18 cellular contexts compared by ENCODE assay signal in the genomic region with DNA sequence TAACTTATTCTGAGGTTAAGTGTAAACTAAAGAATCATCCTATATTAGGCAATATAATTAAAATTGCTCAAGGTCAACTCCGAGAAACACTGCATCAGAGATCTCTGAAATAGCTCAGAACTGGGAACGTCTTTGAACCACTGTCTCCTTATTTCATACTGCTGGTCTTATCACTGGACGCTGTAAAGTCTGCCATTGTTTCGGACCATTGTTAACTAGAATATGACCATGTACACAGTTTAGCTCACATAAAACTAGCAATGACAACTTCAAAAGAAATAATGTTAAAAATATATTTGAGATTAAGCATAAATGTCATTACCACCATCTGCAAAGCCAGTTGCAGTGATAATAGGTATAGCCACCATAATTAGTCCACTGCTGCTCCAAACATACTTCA. TPM values are rescaled to one million over a fixed set of nuclear protein-coding genes. Genes with fewer than 3 reads are reported as not detected.
DNase-seq lines count a peak whose midpoint lies in the region; ATAC-seq and TF ChIP-seq lines count a peak whose summit lies in the region.
"Had no signal": no experiment of that assay in that cellular context is flagged by ENCODE, and none has a peak within 500 bp of the region (broad histone marks: within the 10 kb centered on the region; RNA-seq: fewer than 3 reads in every experiment).

No MANE protein-coding gene starts in this region.

- H3K4me1 ChIP-seq in naive thymus-derived CD4-positive, alpha-beta T cell (ENCODE audit: control insufficient read depth in 2 of 2, insufficient read depth in 2 of 2, low read length in 2 of 2): peaks cover 8 to 13% of the 10 kb centered on the region in 2 donors

- intact Hi-C loops in activated CD8-positive, alpha-beta T cell treated with anti-CD3 and anti-CD28 coated beads for 36 hours (cut with micrococcal nuclease): no loop called here
- intact Hi-C loops in naive thymus-derived CD4-positive, alpha-beta T cell (cut with micrococcal nuclease): loop anchor here (2.0 to 10.0 kb wide), 3 partner anchors 14 to 712 kb away; a partner anchor contains a TSS

- no peak for DNase-seq in activated T-cell treated with anti-CD3 and anti-CD28 coated beads, Interleukin-2, amount 50 U/mL, for 72 hours
- DNase-seq in activated T-cell treated with anti-CD3 and anti-CD28 coated beads, Interleukin-2, amount 50 U/mL, for 48 hours: no peak
- no peak for DNase-seq in GM06990 (ENCODE audit: extremely low read depth, insufficient read length)
- DNase-seq in activated CD8-positive, alpha-beta T cell treated with anti-CD3 and anti-CD28 coated beads for 36 hours: no peak
- DNase-seq in naive thymus-derived CD4-positive, alpha-beta T cell: no peak
- DNase-seq in SKM-1 treated with dmso at 0.1 percent for 144 hours (lab: John Stamatoyannopoulos, UW; ENCODE audit: unreplicated experiment): no peak
- DNase-seq in osteocyte (ENCODE audit: extremely low spot score, unreplicated experiment): no peak
- DNase-seq: activated effector memory CD4-positive, alpha-beta T cell treated with anti-CD3 and anti-CD28 coated beads, Interleukin-2, amount 50 U/mL, for 16 hours; Calu3; effector CD8-positive, alpha-beta T cell; NCI-H2029 treated with DMSO at 0.1 percent for 48 hours; NCI-H82; posterior cingulate gyrus; small intestine; stimulated activated naive CD4-positive, alpha-beta T cell treated with Interleukin-2 at 50 U/mL for 16 hours had no signal

- POLR2A ChIA-PET in activated CD8-positive, alpha-beta T cell treated with anti-CD3 and anti-CD28 coated beads for 36 hours (lab: Charles Lee): interaction anchor here (0.6 kb wide), 1 partner anchor 22 kb away, joined by 6 read pairs; no protein-coding TSS in a partner anchor
- POLR2A ChIA-PET in naive thymus-derived CD4-positive, alpha-beta T cell (lab: Charles Lee): interaction anchor here (0.6 to 2.6 kb wide), 7 partner anchors 11 to 324 kb away, joined by 3 to 22 read pairs (median 3); no protein-coding TSS in a partner anchor

- H3K9me3 Mint-ChIP-seq in activated T-cell treated with anti-CD3 and anti-CD28 coated beads, Interleukin-2, amount 50 U/mL, for 72 hours: no peaks in the 10 kb centered on the region
- H3K9me3 Mint-ChIP-seq in activated CD8-positive, alpha-beta T cell treated with anti-CD3 and anti-CD28 coated beads for 36 hours: peaks cover 2% of the 10 kb centered on the region
- no peaks in the 10 kb centered on the region for H3K9me3 Mint-ChIP-seq in naive thymus-derived CD4-positive, alpha-beta T cell
- no peaks in the 10 kb centered on the region for H3K9me3 Mint-ChIP-seq in osteocyte (ENCODE audit: unreplicated experiment)

- H3K4me1 Mint-ChIP-seq in activated T-cell treated with anti-CD3 and anti-CD28 coated beads, Interleukin-2, amount 50 U/mL, for 72 hours (ENCODE audit: low read depth): peaks cover 24% of the 10 kb centered on the region
- peaks cover 34% of the 10 kb centered on the region for H3K4me1 Mint-ChIP-seq in activated CD8-positive, alpha-beta T cell treated with anti-CD3 and anti-CD28 coated beads for 36 hours (ENCODE audit: low read depth)
- H3K4me1 Mint-ChIP-seq in naive thymus-derived CD4-positive, alpha-beta T cell: peaks cover 15 to 55% (median 37%) of the 10 kb centered on the region in 7 donors
- peaks cover 7% of the 10 kb centered on the region for H3K4me1 Mint-ChIP-seq in osteocyte (ENCODE audit: unreplicated experiment)

- no peaks in the 10 kb centered on the region for H3K27me3 Mint-ChIP-seq in activated T-cell treated with anti-CD3 and anti-CD28 coated beads, Interleukin-2, amount 50 U/mL, for 72 hours (ENCODE audit: low read depth)
- no peaks in the 10 kb centered on the region for H3K27me3 Mint-ChIP-seq in activated CD8-positive, alpha-beta T cell treated with anti-CD3 and anti-CD28 coated beads for 36 hours
- no peaks in the 10 kb centered on the region for H3K27me3 Mint-ChIP-seq in naive thymus-derived CD4-positive, alpha-beta T cell
- peaks cover 20% of the 10 kb centered on the region for H3K27me3 Mint-ChIP-seq in osteocyte (ENCODE audit: unreplicated experiment)

- CTCF ChIA-PET in activated CD8-positive, alpha-beta T cell treated with anti-CD3 and anti-CD28 coated beads for 36 hours (lab: Charles Lee): no interaction called here
- CTCF ChIA-PET in naive thymus-derived CD4-positive, alpha-beta T cell (lab: Charles Lee): interaction anchor here (1.0 to 1.4 kb wide), 2 partner anchors 21 to 81 kb away, joined by 3 to 4 read pairs; no protein-coding TSS in a partner anchor

- H3K4me3 ChIP-seq in GM06990 (replicated peaks; ENCODE audit: low read depth, low read length): peak overlapping the region; percentile 84
- peak overlapping the region; percentile 53 for H3K4me3 ChIP-seq in naive thymus-derived CD4-positive, alpha-beta T cell (ENCODE audit: low read length)

- H3K27ac ChIP-seq in naive thymus-derived CD4-positive, alpha-beta T cell (ENCODE audit: low read depth, low read length): peak overlapping the region; percentile 51

- ATAC-seq in activated T-cell treated with anti-CD3 and anti-CD28 coated beads, Interleukin-2, amount 50 U/mL, for 72 hours (replicated peaks in 1 of 2): no peak
- no peak for ATAC-seq in activated CD8-positive, alpha-beta T cell treated with anti-CD3 and anti-CD28 coated beads for 36 hours
- no peak for ATAC-seq in naive thymus-derived CD4-positive, alpha-beta T cell
- no peak for ATAC-seq in GM21723 (IDR thresholded peaks at IDR 0.05; ENCODE audit: unreplicated experiment)
- ATAC-seq: left lobe of liver had no signal

- H3K27ac Mint-ChIP-seq in activated T-cell treated with anti-CD3 and anti-CD28 coated beads, Interleukin-2, amount 50 U/mL, for 72 hours: peak overlapping the region; percentile 74
- peak overlapping the region; percentile 83 for H3K27ac Mint-ChIP-seq in activated CD8-positive, alpha-beta T cell treated with anti-CD3 and anti-CD28 coated beads for 36 hours
- peak overlapping the region in 8 of 9 donors; percentile 12 to 76 (median 58) for H3K27ac Mint-ChIP-seq in naive thymus-derived CD4-positive, alpha-beta T cell
- H3K27ac Mint-ChIP-seq in osteocyte (ENCODE audit: unreplicated experiment): no peak overlapping the region

- peak overlapping the region; percentile 78 to 92 for H3K4me3 Mint-ChIP-seq in activated T-cell treated with anti-CD3 and anti-CD28 coated beads, Interleukin-2, amount 50 U/mL, for 72 hours
- H3K4me3 Mint-ChIP-seq in activated CD8-positive, alpha-beta T cell treated with anti-CD3 and anti-CD28 coated beads for 36 hours: peak overlapping the region; percentile 75
- peak overlapping the region in 8 of 10 donors; percentile 70 to 91 (median 84) for H3K4me3 Mint-ChIP-seq in naive thymus-derived CD4-positive, alpha-beta T cell
- H3K4me3 Mint-ChIP-seq in osteocyte (ENCODE audit: unreplicated experiment): no peak overlapping the region

- H3K36me3 Mint-ChIP-seq in activated T-cell treated with anti-CD3 and anti-CD28 coated beads, Interleukin-2, amount 50 U/mL, for 72 hours (ENCODE audit: insufficient read depth in 2 of 2): peaks cover 6 to 10% of the 10 kb centered on the region in 2 donors
- peaks cover 10% of the 10 kb centered on the region for H3K36me3 Mint-ChIP-seq in activated CD8-positive, alpha-beta T cell treated with anti-CD3 and anti-CD28 coated beads for 36 hours (ENCODE audit: low read depth)
- H3K36me3 Mint-ChIP-seq in naive thymus-derived CD4-positive, alpha-beta T cell: peaks cover 0 to 37% (median 12%) of the 10 kb centered on the region in 5 donors
- H3K36me3 Mint-ChIP-seq in osteocyte (ENCODE audit: unreplicated experiment): no peaks in the 10 kb centered on the region

- no peak for TF ChIP-seq CTCF in GM06990 (IDR thresholded peaks at IDR 0.05; ENCODE audit: insufficient read depth, low read length, poor library complexity, severe bottlenecking)
- TF ChIP-seq CTCF in activated CD8-positive, alpha-beta T cell treated with anti-CD3 and anti-CD28 coated beads for 36 hours (IDR thresholded peaks at IDR 0.05): no peak
- TF ChIP-seq CTCF in osteocyte (IDR thresholded peaks at IDR 0.05): no peak

- no peaks in the 10 kb centered on the region for H3K9me3 ChIP-seq in naive thymus-derived CD4-positive, alpha-beta T cell (ENCODE audit: control insufficient read depth in 2 of 3, low read length in 3 of 3)

- H3K27me3 ChIP-seq in GM06990 (replicated peaks; ENCODE audit: control insufficient read depth, insufficient read depth, low read length): no peaks in the 10 kb centered on the region
- no peaks in the 10 kb centered on the region for H3K27me3 ChIP-seq in naive thymus-derived CD4-positive, alpha-beta T cell (ENCODE audit: control insufficient read depth in 2 of 2, insufficient read depth in 2 of 2, low read length in 2 of 2)

- no peaks in the 10 kb centered on the region for H3K36me3 ChIP-seq in GM06990 (ENCODE audit: control insufficient read depth, insufficient read depth, low read length)
- no peaks in the 10 kb centered on the region for H3K36me3 ChIP-seq in naive thymus-derived CD4-positive, alpha-beta T cell (ENCODE audit: control insufficient read depth in 2 of 3, insufficient read depth in 3 of 3, low read length in 3 of 3)

RNA-seq across cellular contexts. Expression of a gene that starts 2.9 kb away (rescaled TPM):
- 10 to 100 TPM in 1 of 2 donors, 1 to 10 TPM in 1; 10.0 to 11.2 TPM for total RNA-seq in activated T-cell treated with anti-CD3 and anti-CD28 coated beads, Interleukin-2, amount 50 U/mL, for 72 hours
- 1 to 10 TPM; 3.8 to 4.0 TPM for total RNA-seq in activated CD8-positive, alpha-beta T cell treated with anti-CD3 and anti-CD28 coated beads for 36 hours
- 10 to 100 TPM in 3 of 5 experiments, 1 to 10 TPM in 2; 7.7 to 32.9 (median 21.0) TPM for total RNA-seq in naive thymus-derived CD4-positive, alpha-beta T cell
- polyA plus RNA-seq in naive thymus-derived CD4-positive, alpha-beta T cell: 10 to 100 TPM in 1 of 2 donors, 1 to 10 TPM in 1; 7.1 to 10.7 TPM
- not detected in 2 replicates for total RNA-seq in osteocyte
- total RNA-seq: bronchial epithelial cell, Calu3 had no signal
